Comparison of ENCODE assay signal across 8 cellular contexts in genomic region chr3:141105828-141106628, GRCh38. TPM values are rescaled to one million over a fixed set of nuclear protein-coding genes. Genes with fewer than 3 reads are reported as not detected.
DNase-seq lines count a peak whose midpoint lies in the region; ATAC-seq and TF ChIP-seq lines count a peak whose summit lies in the region.

No MANE protein-coding gene starts in this region.

- H3K9ac ChIP-seq in colonic mucosa (ENCODE audit: low read depth in 2 of 2, low read length in 2 of 2) (no peak overlapping the region), liver (ENCODE audit: low read depth in 1 of 2, low read length in 2 of 2) (no peak overlapping the region)

- ATAC-seq in HG02885 (IDR thresholded peaks at IDR 0.05; ENCODE audit: poor library complexity, unreplicated experiment), result peak; percentile 85
- ATAC-seq in HG03520 (IDR thresholded peaks at IDR 0.05; ENCODE audit: unreplicated experiment), result no peak

- no peak overlapping the region for H3K27ac ChIP-seq in colonic mucosa
- H3K27ac ChIP-seq in liver (ENCODE audit: low read depth in 1 of 2, low read length in 2 of 2), result no peak overlapping the region

- DNase-seq in DMS153 treated with DMSO at 0.1 percent for 48 hours (lab: John Stamatoyannopoulos, UW; ENCODE audit: unreplicated experiment), result peak; percentile 71
- peak; percentile 66 for DNase-seq in NCI-H345 treated with DMSO at 0.1 percent for 48 hours (lab: John Stamatoyannopoulos, UW; ENCODE audit: unreplicated experiment)
- peak; percentile 43 for DNase-seq in activated CD4-positive, CD25-positive, alpha-beta regulatory T cell treated with anti-CD3 and anti-CD28 coated beads, Interleukin-2, amount 50 U/mL, for 72 hours
- DNase-seq in colonic mucosa, result peak; percentile 75
- DNase-seq in stimulated activated CD4-positive, alpha-beta T cell treated with anti-CD3 and anti-CD28 coated beads, TNF-alpha, amount 100 ng/mL, for 48 hours (ENCODE audit: low read depth in 3 of 3), result peak; percentile 10 to 63 (median 37)

- no peaks in the 10 kb centered on the region for H3K36me3 ChIP-seq in colonic mucosa
- no peaks in the 10 kb centered on the region for H3K36me3 ChIP-seq in liver (ENCODE audit: control insufficient read depth in 4 of 4, insufficient read depth in 3 of 4, low read depth in 1 of 4, low read length in 3 of 4)

- H3K27me3 ChIP-seq in colonic mucosa, result no peaks in the 10 kb centered on the region
- no peaks in the 10 kb centered on the region for H3K27me3 ChIP-seq in liver (ENCODE audit: control insufficient read depth in 4 of 4, insufficient read depth in 4 of 4, low read length in 3 of 4)

- intact Hi-C loops in colonic mucosa (cut with DNase I), result loop anchor here (5.0 kb wide), 1 partner anchor 209 kb away; no protein-coding TSS in a partner anchor

- H3K9me3 ChIP-seq in colonic mucosa, result no peaks in the 10 kb centered on the region
- peaks cover 0 to 2% (median 0%) of the 10 kb centered on the region in 4 donors for H3K9me3 ChIP-seq in liver (ENCODE audit: control insufficient read depth in 4 of 4, low read length in 3 of 4)

- TF ChIP-seq CTCF in colonic mucosa (IDR thresholded peaks at IDR 0.05) (peak; percentile 51), liver (IDR thresholded peaks at IDR 0.05; ENCODE audit: low read depth, low read length, missing input control) (peak; percentile 69)

- H3K4me1 ChIP-seq in colonic mucosa (no peaks in the 10 kb centered on the region), liver (ENCODE audit: control insufficient read depth in 4 of 4, insufficient read depth in 4 of 4, low read length in 3 of 4) (no peaks in the 10 kb centered on the region)

- H3K4me3 ChIP-seq in colonic mucosa, result no peak overlapping the region
- H3K4me3 ChIP-seq in liver (ENCODE audit: low read depth in 1 of 3, low read length in 3 of 3), result no peak overlapping the region

- WGBS in liver, result 32% methylated on average over 7 of the region's 7 CpGs

- peak; percentile 80 to 85 for TF ChIP-seq RAD21 in liver (IDR thresholded peaks at IDR 0.05)

TF ChIP-seq in liver, 16 proteins besides CTCF, POLR2A, EP300 and RAD21:
- TF ChIP-seq FOXA2 (IDR thresholded peaks at IDR 0.05) (peak; percentile 10), FOXA1 (IDR thresholded peaks at IDR 0.05) (no peak)
TF ChIP-seq in liver: peak in this region for 1.

RNA-seq across cellular contexts. Expression of gene SPSB4, which starts 54.9 kb away (rescaled TPM):
- total RNA-seq in colonic mucosa (not detected), liver (1 to 10 TPM; 1.2 to 1.9 TPM)
- under 1 TPM; 0.19 to 0.57 TPM for polyA plus RNA-seq in liver
